ENCODE assay signal across 9 cellular contexts in the genomic region with DNA sequence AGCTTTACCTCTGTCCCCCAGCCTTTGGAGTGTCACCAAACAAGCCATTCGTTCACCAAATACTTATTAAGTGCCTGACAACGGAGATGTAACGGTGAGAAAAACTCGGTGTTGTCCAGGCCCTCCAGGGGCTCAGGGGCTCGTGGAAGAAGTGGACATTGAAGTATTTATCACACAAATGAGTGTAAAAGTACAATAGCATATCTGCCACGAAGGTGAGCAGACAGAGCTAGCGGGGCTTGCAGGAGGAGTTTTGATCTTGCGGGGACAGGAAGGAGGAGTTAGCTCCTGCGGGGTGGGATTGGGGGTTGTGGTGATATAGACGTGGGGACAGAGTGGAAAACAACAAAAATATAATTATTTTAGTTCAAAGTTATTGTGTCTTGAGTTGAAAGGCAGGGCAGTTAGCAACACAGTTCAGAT. TPM values are rescaled to one million over a fixed set of nuclear protein-coding genes. Genes with fewer than 3 reads are reported as not detected.
DNase-seq lines count a peak whose midpoint lies in the region; ATAC-seq and TF ChIP-seq lines count a peak whose summit lies in the region.
"Not testable (repeated sequence)": the region's sequence is repeated elsewhere in the genome, so short reads cannot be mapped to it uniquely, and the experiment has no call there.
"Had no signal": no experiment of that assay in that cellular context is flagged by ENCODE, and none has a peak within 500 bp of the region (broad histone marks: within the 10 kb centered on the region; RNA-seq: fewer than 3 reads in every experiment).

No MANE protein-coding gene starts in this region.

- TF ChIP-seq POLR2A in heart left ventricle (IDR thresholded peaks at IDR 0.05); sigmoid colon (IDR thresholded peaks at IDR 0.05): not testable (repeated sequence)

- TF ChIP-seq EP300 in sigmoid colon (IDR thresholded peaks at IDR 0.05), result not testable (repeated sequence)

- intact Hi-C loops in heart left ventricle (cut with DNase I); sigmoid colon (cut with DNase I): not testable (repeated sequence)

- H2AFZ ChIP-seq in OCI-LY1 (ENCODE audit: low read length), result 0 out of 2 replicates have a peak overlapping the region, but pooled peaks have one; percentile 21

- H3K9me3 ChIP-seq in OCI-LY1 (ENCODE audit: low read length); heart left ventricle; sigmoid colon: not testable (repeated sequence)

- peaks cover 17% of the 10 kb centered on the region for H3K4me1 Mint-ChIP-seq in activated T-cell treated with anti-CD3 and anti-CD28 coated beads, Interleukin-2, amount 50 U/mL, for 4 hours (ENCODE audit: low read depth)

- H3K27me3 Mint-ChIP-seq in activated T-cell treated with anti-CD3 and anti-CD28 coated beads, Interleukin-2, amount 50 U/mL, for 4 hours (ENCODE audit: low read depth), result not testable (repeated sequence)

- DNase-seq in GM06990 (ENCODE audit: extremely low read depth, insufficient read length); activated T-cell treated with anti-CD3 and anti-CD28 coated beads, Interleukin-2, amount 50 U/mL, for 4 hours; choroid plexus epithelial cell (ENCODE audit: low read depth); heart left ventricle; sigmoid colon: not testable (repeated sequence)
- peak; percentile 63 for DNase-seq in midbrain (lab: John Stamatoyannopoulos, UW)

- not testable (repeated sequence) for H3F3A ChIP-seq in OCI-LY1 (ENCODE audit: insufficient read depth, low read length)

- H3K36me3 Mint-ChIP-seq in activated T-cell treated with anti-CD3 and anti-CD28 coated beads, Interleukin-2, amount 50 U/mL, for 4 hours (ENCODE audit: insufficient read depth), result not testable (repeated sequence)

- H4K20me1 ChIP-seq in OCI-LY1 (ENCODE audit: insufficient read depth, low read length), result not testable (repeated sequence)

- peak overlapping the region; percentile 61; the same call in 1 of the 2 replicates for H3K9ac ChIP-seq in OCI-LY1 (ENCODE audit: low read length)

- not testable (repeated sequence) for H3K36me3 ChIP-seq in GM06990 (ENCODE audit: control insufficient read depth, insufficient read depth, low read length); OCI-LY1 (ENCODE audit: insufficient read depth, low read length); heart left ventricle; sigmoid colon; urinary bladder (ENCODE audit: insufficient read depth)

- peak overlapping the region; percentile 94 for H3K4me3 Mint-ChIP-seq in activated T-cell treated with anti-CD3 and anti-CD28 coated beads, Interleukin-2, amount 50 U/mL, for 4 hours

- not testable (repeated sequence) for H3K9me3 Mint-ChIP-seq in activated T-cell treated with anti-CD3 and anti-CD28 coated beads, Interleukin-2, amount 50 U/mL, for 4 hours

- H3K27ac ChIP-seq in OCI-LY1 (ENCODE audit: low read depth, low read length, poor library complexity, severe bottlenecking), result not testable (repeated sequence)
- H3K27ac ChIP-seq in heart left ventricle, result peak overlapping the region; percentile 68 to 90 (median 82)
- peak overlapping the region; percentile 85 to 89 (median 86) for H3K27ac ChIP-seq in sigmoid colon
- peak overlapping the region; percentile 64 for H3K27ac ChIP-seq in urinary bladder (ENCODE audit: low read depth)

- H3K4me1 ChIP-seq in OCI-LY1 (ENCODE audit: insufficient read depth, low read length, severe bottlenecking), result peaks cover 14% of the 10 kb centered on the region
- peaks cover 0 to 17% (median 4%) of the 10 kb centered on the region in 12 donors for H3K4me1 ChIP-seq in heart left ventricle
- peaks cover 0 to 17% (median 14%) of the 10 kb centered on the region in 4 donors for H3K4me1 ChIP-seq in sigmoid colon
- H3K4me1 ChIP-seq in urinary bladder (ENCODE audit: insufficient read depth), result not testable (repeated sequence)

- H3K4me2 ChIP-seq in OCI-LY1 (ENCODE audit: low read length), result peak overlapping the region; percentile 78

- peak overlapping the region; percentile 83 for H3K4me3 ChIP-seq in GM06990 (replicated peaks; ENCODE audit: low read depth, low read length)
- peak overlapping the region; percentile 83 for H3K4me3 ChIP-seq in OCI-LY1 (ENCODE audit: low read depth, low read length, poor library complexity, severe bottlenecking)
- H3K4me3 ChIP-seq in choroid plexus epithelial cell (ENCODE audit: low read depth, low read length), result peak overlapping the region; percentile 60
- peak overlapping the region; percentile 27 to 98 (median 74) for H3K4me3 ChIP-seq in heart left ventricle
- peak overlapping the region; percentile 61 to 86 (median 75) for H3K4me3 ChIP-seq in sigmoid colon
- peak overlapping the region; percentile 53 for H3K4me3 ChIP-seq in urinary bladder (ENCODE audit: low read depth, low read length)

- H3K9me2 ChIP-seq in OCI-LY1 (ENCODE audit: low read depth, low read length), result not testable (repeated sequence)

- WGBS in heart left ventricle, 4 donors, result 9 to 18% (median 15%) methylated on average over 10 of the region's 10 CpGs
- WGBS in sigmoid colon, 2 donors, result 3 to 9% methylated on average over 10 of the region's 10 CpGs
- WGBS in urinary bladder, result 11% methylated on average over 10 of the region's 10 CpGs

- TF ChIP-seq CTCF in GM06990 (IDR thresholded peaks at IDR 0.05; ENCODE audit: insufficient read depth, low read length, poor library complexity, severe bottlenecking); OCI-LY1 (IDR thresholded peaks at IDR 0.05; ENCODE audit: low read length); choroid plexus epithelial cell (conservative IDR thresholded peaks at IDR 0.05; ENCODE audit: low read depth, low read length); heart left ventricle (IDR thresholded peaks at IDR 0.05); sigmoid colon (IDR thresholded peaks at IDR 0.05): not testable (repeated sequence)

- not testable (repeated sequence) for H3K79me2 ChIP-seq in OCI-LY1 (ENCODE audit: insufficient read depth, low read length)

- not testable (repeated sequence) for H3K27me3 ChIP-seq in GM06990 (replicated peaks; ENCODE audit: control insufficient read depth, insufficient read depth, low read length); OCI-LY1 (ENCODE audit: insufficient read depth, low read length); heart left ventricle; sigmoid colon

- not testable (repeated sequence) for ATAC-seq in activated T-cell treated with anti-CD3 and anti-CD28 coated beads, Interleukin-2, amount 50 U/mL, for 4 hours
- ATAC-seq in heart left ventricle, result peak in 2 of 4 donors; percentile 25 to 33

RNA-seq across cellular contexts. Expression of a gene that starts 31.0 kb away (rescaled TPM):
- total RNA-seq in activated T-cell treated with anti-CD3 and anti-CD28 coated beads, Interleukin-2, amount 50 U/mL, for 4 hours, result under 1 TPM in 2 of 3 donors, not detected in 1; 0.37 to 0.38 TPM
- total RNA-seq in heart left ventricle, result under 1 TPM in 2 of 9 donors, not detected in 7; 0.38 to 0.45 TPM
- polyA plus RNA-seq in heart left ventricle, result not detected
- total RNA-seq in sigmoid colon, result not detected
- polyA plus RNA-seq in sigmoid colon, result under 1 TPM in 1 of 3 donors, not detected in 2; 0.20 TPM
- 0.85 TPM for total RNA-seq in urinary bladder
- polyA plus RNA-seq in urinary bladder, result not detected
- total RNA-seq: Daoy had no signal
